In the genomic region with DNA sequence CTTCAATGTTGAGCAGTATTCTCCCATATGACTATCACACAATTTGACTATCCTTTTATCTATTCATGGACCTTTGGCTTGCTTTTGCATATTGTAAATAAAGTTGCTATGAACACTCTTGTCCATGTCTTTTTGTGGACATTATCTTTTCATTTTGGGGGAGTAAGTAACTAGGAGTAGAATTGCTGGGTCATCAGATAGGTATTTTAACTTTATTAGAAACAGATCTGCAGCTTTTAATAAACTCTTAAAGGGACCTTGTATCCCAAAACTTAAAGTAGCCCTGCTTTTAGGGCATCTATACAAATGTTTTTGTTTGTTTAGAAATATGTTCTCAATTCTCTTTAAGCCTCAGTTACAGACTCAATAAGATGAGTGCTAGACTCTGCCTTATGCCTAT, we compare ENCODE assay signal across 19 cellular contexts.
"Had no signal": no experiment of that assay in that cellular context is flagged by ENCODE, and none has a peak within 500 bp of the region (broad histone marks: within the 10 kb centered on the region; RNA-seq: fewer than 3 reads in every experiment).

No MANE protein-coding gene starts in this region.

- H3K36me3 Mint-ChIP-seq: activated naive CD8-positive, alpha-beta T cell treated with anti-CD3 and anti-CD28 coated beads, Interleukin-2, amount 10 ng/mL, durations not matched to agents 7 days and 5 days had no signal

- H3K4me1 Mint-ChIP-seq: activated CD4-positive, alpha-beta memory T cell treated with anti-CD3 and anti-CD28 coated beads, Interleukin-2, amount 10 ng/mL, durations not matched to agents 7 days and 5 days; activated CD4-positive, alpha-beta T cell treated with anti-CD3 and anti-CD28 coated beads for 36 hours; activated naive CD8-positive, alpha-beta T cell treated with anti-CD3 and anti-CD28 coated beads, Interleukin-2, amount 10 ng/mL, durations not matched to agents 7 days and 5 days had no signal

- DNase-seq: activated CD4-positive, alpha-beta memory T cell treated with anti-CD3 and anti-CD28 coated beads, Interleukin-2, amount 10 ng/mL, durations not matched to agents 7 days and 5 days; activated CD4-positive, alpha-beta T cell treated with anti-CD3 and anti-CD28 coated beads for 36 hours; activated CD4-positive, alpha-beta T cell treated with anti-CD3 and anti-CD28 coated beads, Interleukin-2, amount 50 U/mL, for 1 hour; activated CD8-positive, alpha-beta memory T cell treated with anti-CD3 and anti-CD28 coated beads, Interleukin-2, amount 50 U/mL, for 4 hours; activated naive CD4-positive, alpha-beta T cell treated with anti-CD3 and anti-CD28 coated beads, Interleukin-2, amount 50 U/mL, for 16 hours; activated naive CD8-positive, alpha-beta T cell treated with anti-CD3 and anti-CD28 coated beads, Interleukin-2, amount 10 ng/mL, durations not matched to agents 7 days and 5 days; adrenal gland; anterior cingulate cortex; caudate nucleus; MM.1S; NCI-H1105 treated with DMSO at 0.1 percent for 48 hours; NCI-H1436 treated with DMSO at 0.1 percent for 48 hours; NCI-H187; NCI-H2081; NCI-H446; SHP77 treated with DMSO at 0.1 percent for 48 hours; T-helper 1 cell; WERI-Rb-1 had no signal

- H3K4me3 Mint-ChIP-seq: activated CD4-positive, alpha-beta memory T cell treated with anti-CD3 and anti-CD28 coated beads, Interleukin-2, amount 10 ng/mL, durations not matched to agents 7 days and 5 days; activated CD4-positive, alpha-beta T cell treated with anti-CD3 and anti-CD28 coated beads for 36 hours; activated naive CD8-positive, alpha-beta T cell treated with anti-CD3 and anti-CD28 coated beads, Interleukin-2, amount 10 ng/mL, durations not matched to agents 7 days and 5 days had no signal

- H3K27me3 Mint-ChIP-seq: activated CD4-positive, alpha-beta memory T cell treated with anti-CD3 and anti-CD28 coated beads, Interleukin-2, amount 10 ng/mL, durations not matched to agents 7 days and 5 days had no signal

- H3K27ac Mint-ChIP-seq: activated CD4-positive, alpha-beta memory T cell treated with anti-CD3 and anti-CD28 coated beads, Interleukin-2, amount 10 ng/mL, durations not matched to agents 7 days and 5 days; activated CD4-positive, alpha-beta T cell treated with anti-CD3 and anti-CD28 coated beads for 36 hours; activated naive CD8-positive, alpha-beta T cell treated with anti-CD3 and anti-CD28 coated beads, Interleukin-2, amount 10 ng/mL, durations not matched to agents 7 days and 5 days had no signal

- H3K27ac ChIP-seq: adrenal gland, breast epithelium, WERI-Rb-1 had no signal

- ATAC-seq: activated CD4-positive, alpha-beta T cell treated with anti-CD3 and anti-CD28 coated beads for 36 hours had no signal

- H3K9me3 ChIP-seq: adrenal gland, breast epithelium had no signal

- H3K9me3 Mint-ChIP-seq: activated CD4-positive, alpha-beta memory T cell treated with anti-CD3 and anti-CD28 coated beads, Interleukin-2, amount 10 ng/mL, durations not matched to agents 7 days and 5 days; activated naive CD8-positive, alpha-beta T cell treated with anti-CD3 and anti-CD28 coated beads, Interleukin-2, amount 10 ng/mL, durations not matched to agents 7 days and 5 days had no signal

- H3K27me3 ChIP-seq: adrenal gland, breast epithelium had no signal

- H3K36me3 ChIP-seq: adrenal gland, breast epithelium, WERI-Rb-1 had no signal

- H3K4me1 ChIP-seq: breast epithelium had no signal

- H3K4me3 ChIP-seq: adrenal gland, breast epithelium had no signal
